ENCODE assay signal across 9 cellular contexts in genomic region chr1:66752000-66752592, GRCh38. TPM values are rescaled to one million over a fixed set of nuclear protein-coding genes. Genes with fewer than 3 reads are reported as not detected.
DNase-seq lines count a peak whose midpoint lies in the region; ATAC-seq and TF ChIP-seq lines count a peak whose summit lies in the region.
"Had no signal": no experiment of that assay in that cellular context is flagged by ENCODE, and none has a peak within 500 bp of the region (broad histone marks: within the 10 kb centered on the region; RNA-seq: fewer than 3 reads in every experiment).

TSS of gene DYNLT5 (plus strand) at chr1:66752459. CDS start at chr1:66754659, 2,200 bp downstream.

- no peak within 1 kb of the TSS for H3K27ac Mint-ChIP-seq in activated T-cell treated with anti-CD3 and anti-CD28 coated beads, Interleukin-2, amount 50 U/mL, for 24 hours
- H3K27ac Mint-ChIP-seq in WTC11, result no peak within 1 kb of the TSS
- peak within 1 kb of the TSS in 1 of 10 donors; percentile 41 for H3K27ac Mint-ChIP-seq in naive thymus-derived CD8-positive, alpha-beta T cell

- peak within 1 kb of the TSS; percentile 59 for H3K4me3 ChIP-seq in fibroblast of villous mesenchyme (ENCODE audit: low read depth, low read length)

- H3K4me1 Mint-ChIP-seq in activated T-cell treated with anti-CD3 and anti-CD28 coated beads, Interleukin-2, amount 50 U/mL, for 24 hours (ENCODE audit: low read depth), result peaks cover 13% of the 10 kb centered on the region
- H3K4me1 Mint-ChIP-seq in WTC11, result peaks cover 13% of the 10 kb centered on the region
- peaks cover 10 to 21% (median 17%) of the 10 kb centered on the region in 4 donors for H3K4me1 Mint-ChIP-seq in naive thymus-derived CD8-positive, alpha-beta T cell

- no peaks in the 10 kb centered on the region for H3K36me3 Mint-ChIP-seq in activated T-cell treated with anti-CD3 and anti-CD28 coated beads, Interleukin-2, amount 50 U/mL, for 24 hours (ENCODE audit: low read depth)
- no peaks in the 10 kb centered on the region for H3K36me3 Mint-ChIP-seq in WTC11
- H3K36me3 Mint-ChIP-seq in naive thymus-derived CD8-positive, alpha-beta T cell, result peaks cover 0 to 2% (median 0%) of the 10 kb centered on the region in 3 donors

- no peak for TF ChIP-seq CTCF in WTC11 (IDR thresholded peaks at IDR 0.05)
- TF ChIP-seq CTCF in fibroblast of villous mesenchyme (IDR thresholded peaks at IDR 0.05; ENCODE audit: insufficient read depth, low read depth, low read length), result peak; percentile 33

- no peak for DNase-seq in activated T-cell treated with anti-CD3 and anti-CD28 coated beads, Interleukin-2, amount 50 U/mL, for 24 hours
- DNase-seq in activated T-cell treated with anti-CD3 and anti-CD28 coated beads for 4 hours (no peak), WTC11 (ENCODE audit: low spot score) (peak; percentile 74), fibroblast of villous mesenchyme (ENCODE audit: low read depth) (peak; percentile 60)
- no peak for DNase-seq in naive thymus-derived CD8-positive, alpha-beta T cell

- H3K4me3 Mint-ChIP-seq in activated T-cell treated with anti-CD3 and anti-CD28 coated beads, Interleukin-2, amount 50 U/mL, for 24 hours, result peak within 1 kb of the TSS; percentile 64
- peak within 1 kb of the TSS; percentile 79 for H3K4me3 Mint-ChIP-seq in WTC11
- H3K4me3 Mint-ChIP-seq in naive thymus-derived CD8-positive, alpha-beta T cell, result peak within 1 kb of the TSS; percentile 25 to 76 (median 60)

- peak; percentile 89 for ATAC-seq in WTC11
- peak; percentile 32 to 66 for ATAC-seq in naive thymus-derived CD8-positive, alpha-beta T cell
- no peak for ATAC-seq in HG03095 (IDR thresholded peaks at IDR 0.05; ENCODE audit: unreplicated experiment)
- no peak for ATAC-seq in HG03175 (IDR thresholded peaks at IDR 0.05; ENCODE audit: unreplicated experiment)
- no peak for ATAC-seq in GM21528 (IDR thresholded peaks at IDR 0.05; ENCODE audit: low FRiP score, unreplicated experiment)

- CTCF ChIA-PET in WTC11 (lab: Charles Lee), result interaction anchor here (1.1 to 1.7 kb wide), 4 partner anchors 26 to 397 kb away, joined by 3 to 6 read pairs (median 4); partner anchors contain the start of genes DNAI4 and MIER1

- H3K9me3 Mint-ChIP-seq in activated T-cell treated with anti-CD3 and anti-CD28 coated beads, Interleukin-2, amount 50 U/mL, for 24 hours, result no peaks in the 10 kb centered on the region
- H3K9me3 Mint-ChIP-seq in WTC11, result no peaks in the 10 kb centered on the region
- H3K9me3 Mint-ChIP-seq in naive thymus-derived CD8-positive, alpha-beta T cell, result no peaks in the 10 kb centered on the region

- H3K27me3 Mint-ChIP-seq in activated T-cell treated with anti-CD3 and anti-CD28 coated beads, Interleukin-2, amount 50 U/mL, for 24 hours, result peaks cover 61% of the 10 kb centered on the region
- peaks cover 33% of the 10 kb centered on the region for H3K27me3 Mint-ChIP-seq in WTC11 (ENCODE audit: low read depth)
- peaks cover 35 to 65% (median 37%) of the 10 kb centered on the region in 5 donors for H3K27me3 Mint-ChIP-seq in naive thymus-derived CD8-positive, alpha-beta T cell

- POLR2A ChIA-PET in WTC11 (lab: Charles Lee), result no interaction called here
- POLR2A ChIA-PET in naive thymus-derived CD8-positive, alpha-beta T cell (lab: Charles Lee), result no interaction called here

TF ChIP-seq in WTC11, 78 proteins besides CTCF, POLR2A, EP300 and RAD21:
- TF ChIP-seq TEAD1 (CRISPR knock-in tag; IDR thresholded peaks at IDR 0.05), result peak; percentile 63; the same call in 1 of the 2 replicates
- no peak for TF ChIP-seq E2F1 (CRISPR knock-in tag; IDR thresholded peaks at IDR 0.05)
- 0 out of 2 replicates have a peak, but pooled peaks have one; percentile 31 for TF ChIP-seq SP1 (CRISPR knock-in tag; conservative IDR thresholded peaks at IDR 0.05)
- peak; percentile 71 for TF ChIP-seq MAX (CRISPR knock-in tag; IDR thresholded peaks at IDR 0.05)
- peak; percentile 20; the same call in 1 of the 2 replicates for TF ChIP-seq ARID4B (CRISPR knock-in tag; IDR thresholded peaks at IDR 0.05; ENCODE audit: borderline replicate concordance)
- TF ChIP-seq FOXP1 (CRISPR knock-in tag; IDR thresholded peaks at IDR 0.05; ENCODE audit: borderline replicate concordance), result peak; percentile 40; the same call in 1 of the 2 replicates
- TF ChIP-seq TP53 (CRISPR knock-in tag; IDR thresholded peaks at IDR 0.05), result 0 out of 2 replicates have a peak, but pooled peaks have one; percentile 20
- TF ChIP-seq ELF4 (CRISPR knock-in tag; IDR thresholded peaks at IDR 0.05; ENCODE audit: low read depth), result no peak
- no peak for TF ChIP-seq ZNF263 (CRISPR knock-in tag; IDR thresholded peaks at IDR 0.05; ENCODE audit: low read depth)

RNA-seq across cellular contexts. Expression of gene DYNLT5, which starts in this region (rescaled TPM):
- total RNA-seq in WTC11 (2021) (1.3 to 1.8 TPM (median 1.6 TPM) in 3 replicates), fibroblast of villous mesenchyme (1.7 and 2.9 TPM in 2 replicates)
- total RNA-seq in naive thymus-derived CD8-positive, alpha-beta T cell, result not detected
- polyA plus RNA-seq in naive thymus-derived CD8-positive, alpha-beta T cell, result not detected
- total RNA-seq: activated CD8-positive, alpha-beta memory T cell treated with anti-CD3 and anti-CD28 coated beads for 36 hours had no signal

Comparison
In these comparisons a context has a peak if more than half of its experiments do, and no peak if none do; other contexts are left out.
1. Peak in ATAC-seq in naive thymus-derived CD8-positive, alpha-beta T cell; RNA of the gene not detected or under 1 TPM.
2. DNase-seq: peak in WTC11 (single experiment) and fibroblast of villous mesenchyme (single experiment); none in activated T-cell treated with anti-CD3 and anti-CD28 coated beads, Interleukin-2, amount 50 U/mL, for 24 hours (single experiment), activated T-cell treated with anti-CD3 and anti-CD28 coated beads for 4 hours (single experiment) and naive thymus-derived CD8-positive, alpha-beta T cell (0 of 10).
3. Peak in every context shown above with its lines, with median percentiles within 50 percentile points of each other: H3K4me3 Mint-ChIP-seq.